ENCODE assay signal across 9 cellular contexts in genomic region chr5:157912621-157913325, GRCh38. TPM values are rescaled to one million over a fixed set of nuclear protein-coding genes. Genes with fewer than 3 reads are reported as not detected.
A peak's percentile ranks its signal among the peaks of the same experiment; 100 is the strongest.
DNase-seq lines count a peak whose midpoint lies in the region; ATAC-seq and TF ChIP-seq lines count a peak whose summit lies in the region.
"Had no signal": no experiment of that assay in that cellular context is flagged by ENCODE, and none has a peak within 500 bp of the region (broad histone marks: within the 10 kb centered on the region; RNA-seq: fewer than 3 reads in every experiment).

No MANE protein-coding gene starts in this region.

- H3K36me3 ChIP-seq in Caco-2 (ENCODE audit: control insufficient read depth, insufficient read depth, low read length) (no peaks in the 10 kb centered on the region), HUES48 (ENCODE audit: control insufficient read depth, insufficient read depth, low read length) (no peaks in the 10 kb centered on the region)

- no peak for TF ChIP-seq CTCF in Caco-2 (IDR thresholded peaks at IDR 0.05; ENCODE audit: insufficient read depth in 1 of 2, low read depth in 1 of 2, low read length in 1 of 2, severe bottlenecking in 1 of 2, unreplicated experiment in 1 of 2)

- H3K9me3 Mint-ChIP-seq in Caco-2 (ENCODE audit: unreplicated experiment), result no peaks in the 10 kb centered on the region
- H3K9me3 Mint-ChIP-seq: T-helper 1 cell treated with Interleukin-12 subunit alpha and Interleukin-12 subunit beta and Interleukin-4 antibody, amounts not matched to agents 30 μg/mL and 1 μg/mL, for 36 hours had no signal

- H3K9me3 ChIP-seq in Caco-2 (no peaks in the 10 kb centered on the region), HUES48 (ENCODE audit: control insufficient read depth, insufficient read depth, low read length) (no peaks in the 10 kb centered on the region)

- peaks cover 4% of the 10 kb centered on the region for H3K4me1 Mint-ChIP-seq in Caco-2 (ENCODE audit: low read depth, unreplicated experiment)

- H3K27ac ChIP-seq in HUES48 (ENCODE audit: low read depth, low read length), result peak overlapping the region; percentile 38

- no peak for TF ChIP-seq POLR2A in erythroblast (IDR thresholded peaks at IDR 0.05; ENCODE audit: low read length)

- no peak overlapping the region for H3K4me3 ChIP-seq in Caco-2 (ENCODE audit: low read depth, low read length)
- H3K4me3 ChIP-seq in HUES48 (ENCODE audit: low read depth, low read length), result no peak overlapping the region

- POLR2A ChIA-PET in Caco-2 (lab: Charles Lee), result no interaction called here

- ATAC-seq in GM21526 (IDR thresholded peaks at IDR 0.05; ENCODE audit: low FRiP score, unreplicated experiment) (peak; percentile 91), esophagus mucosa (peak; percentile 98)

- no peaks in the 10 kb centered on the region for H3K27me3 ChIP-seq in Caco-2 (replicated peaks; ENCODE audit: control insufficient read depth, insufficient read depth, low read length)
- H3K27me3 ChIP-seq in HUES48 (ENCODE audit: control insufficient read depth, insufficient read depth, low read length), result no peaks in the 10 kb centered on the region

- H3K9ac ChIP-seq in HUES48 (ENCODE audit: low read depth, low read length), result no peak overlapping the region

- H3K36me3 Mint-ChIP-seq in Caco-2 (ENCODE audit: insufficient read depth, unreplicated experiment), result no peaks in the 10 kb centered on the region

- BruUV-seq in Caco-2 (replicated peaks; lab: Mats Ljungman, UMichigan), result no TSS peak

- intact Hi-C loops in Caco-2 (cut with micrococcal nuclease; ENCODE audit: unreplicated experiment), result no loop called here

- H3K27ac Mint-ChIP-seq in Caco-2 (ENCODE audit: unreplicated experiment), result no peak overlapping the region
- H3K27ac Mint-ChIP-seq: T-helper 1 cell treated with Interleukin-12 subunit alpha and Interleukin-12 subunit beta and Interleukin-4 antibody, amounts not matched to agents 30 μg/mL and 1 μg/mL, for 36 hours had no signal

- H3K4me1 ChIP-seq in Caco-2 (peaks cover 17% of the 10 kb centered on the region), HUES48 (ENCODE audit: control insufficient read depth, insufficient read depth, low read length) (peaks cover 11% of the 10 kb centered on the region)

- no peaks in the 10 kb centered on the region for H3K27me3 Mint-ChIP-seq in Caco-2 (ENCODE audit: insufficient read depth, unreplicated experiment)

- CTCF ChIA-PET in Caco-2 (lab: Charles Lee), result no interaction called here

- peak; percentile 42 to 55 for DNase-seq in Caco-2
- DNase-seq in NCI-H2171 (lab: John Stamatoyannopoulos, UW), result no peak
- DNase-seq in SK-N-DZ (ENCODE audit: low spot score), result no peak
- DNase-seq in erythroblast (lab: John Stamatoyannopoulos, UW), result no peak
- DNase-seq in MV-4-11 (lab: John Stamatoyannopoulos, UW), result no peak

- H3K4me3 Mint-ChIP-seq in Caco-2 (ENCODE audit: unreplicated experiment), result no peak overlapping the region
- H3K4me3 Mint-ChIP-seq: T-helper 1 cell treated with Interleukin-12 subunit alpha and Interleukin-12 subunit beta and Interleukin-4 antibody, amounts not matched to agents 30 μg/mL and 1 μg/mL, for 36 hours had no signal

RNA-seq across cellular contexts. Expression of gene CLINT1, which starts 53.8 kb away (rescaled TPM):
- total RNA-seq in Caco-2 (2022) (85.4 and 88.7 TPM in 2 replicates), esophagus mucosa (102 TPM)
- polyA plus RNA-seq in SK-N-DZ (2014; cell fraction: cytosol; rRNA removed), result 89.6 and 96.3 TPM in 2 replicates
- polyA plus RNA-seq in SK-N-DZ (2014; cell fraction: nucleus; rRNA removed), result 159 and 276 TPM in 2 replicates

Comparison
In these comparisons a context has a peak if more than half of its experiments do, and no peak if none do; other contexts are left out.
1. DNase-seq: peak in Caco-2 (2 of 2); none in NCI-H2171 (single experiment), SK-N-DZ (single experiment), erythroblast (0 of 2) and MV-4-11 (single experiment).